In genomic region chr9:123064662-123065061, GRCh38 we compare ENCODE assay signal across 1 cellular context.
TF ChIP-seq lines count a peak whose summit lies in the region.

No MANE protein-coding gene starts in this region.

TF ChIP-seq in IMR-90, 13 proteins besides CTCF, POLR2A, EP300 and RAD21 (continued from another document):
- TF ChIP-seq RCOR1 (IDR thresholded peaks at IDR 0.05; ENCODE audit: insufficient replicate concordance, low read length) (no peak), BHLHE40 (IDR thresholded peaks at IDR 0.05; ENCODE audit: low read depth, low read length) (no peak), RFX5 (IDR thresholded peaks at IDR 0.05; ENCODE audit: low read depth, low read length) (no peak), MAFK (IDR thresholded peaks at IDR 0.05; ENCODE audit: low read depth, low read length) (no peak), CEBPB (IDR thresholded peaks at IDR 0.05; ENCODE audit: low read depth, low read length) (no peak), CHD1 (IDR thresholded peaks at IDR 0.05; ENCODE audit: low read depth, low read length) (no peak)
TF ChIP-seq in IMR-90: peak in this region for 0.
